ENCODE assay signal across 2 cellular contexts in the genomic region with DNA sequence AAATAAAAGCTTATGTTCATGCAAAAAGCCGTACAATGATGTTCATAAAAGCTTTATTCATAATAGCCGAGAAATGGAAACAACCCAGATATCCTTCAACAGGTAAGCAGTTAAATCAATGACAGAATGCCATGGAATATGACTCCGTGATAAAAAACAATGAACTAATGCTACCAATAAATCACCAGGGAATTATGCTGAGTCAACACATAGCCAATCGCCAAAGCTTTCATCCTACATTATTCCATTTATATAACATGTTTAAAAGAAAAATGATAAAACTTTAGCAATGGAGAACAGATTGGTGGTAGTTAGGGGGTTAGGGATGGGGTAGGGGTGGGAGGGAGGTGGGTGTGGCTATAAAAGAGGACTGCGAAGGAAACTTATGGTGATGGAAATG.
TF ChIP-seq lines count a peak whose summit lies in the region.

No MANE protein-coding gene starts in this region.

TF ChIP-seq in HepG2, 621 proteins besides CTCF, POLR2A, EP300 and RAD21:
- no peak for TF ChIP-seq ZBTB3 (CRISPR knock-in tag; IDR thresholded peaks at IDR 0.05; ENCODE audit: borderline replicate concordance, low read depth)
- no peak for TF ChIP-seq ZNF33B (CRISPR knock-in tag; IDR thresholded peaks at IDR 0.05)
- no peak for TF ChIP-seq PITX1 (CRISPR knock-in tag; IDR thresholded peaks at IDR 0.05)
- no peak for TF ChIP-seq ZNF468 (CRISPR knock-in tag; IDR thresholded peaks at IDR 0.05)
- peak; percentile 90 to 94 for TF ChIP-seq MAFK (conservative IDR thresholded peaks at IDR 0.05 in 1 of 2, IDR thresholded peaks at IDR 0.05 in 1 of 2; ENCODE audit: low read length in 2 of 2)
- TF ChIP-seq, protein P1, sequence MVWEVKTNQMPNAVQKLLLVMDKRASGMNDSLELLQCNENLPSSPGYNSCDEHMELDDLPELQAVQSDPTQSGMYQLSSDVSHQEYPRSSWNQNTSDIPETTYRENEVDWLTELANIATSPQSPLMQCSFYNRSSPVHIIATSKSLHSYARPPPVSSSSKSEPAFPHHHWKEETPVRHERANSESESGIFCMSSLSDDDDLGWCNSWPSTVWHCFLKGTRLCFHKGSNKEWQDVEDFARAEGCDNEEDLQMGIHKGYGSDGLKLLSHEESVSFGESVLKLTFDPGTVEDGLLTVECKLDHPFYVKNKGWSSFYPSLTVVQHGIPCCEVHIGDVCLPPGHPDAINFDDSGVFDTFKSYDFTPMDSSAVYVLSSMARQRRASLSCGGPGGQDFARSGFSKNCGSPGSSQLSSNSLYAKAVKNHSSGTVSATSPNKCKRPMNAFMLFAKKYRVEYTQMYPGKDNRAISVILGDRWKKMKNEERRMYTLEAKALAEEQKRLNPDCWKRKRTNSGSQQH (CRISPR knock-in tag; IDR thresholded peaks at IDR 0.05; ENCODE audit: low read depth): no peak
- no peak for TF ChIP-seq KLF13 (CRISPR knock-in tag; IDR thresholded peaks at IDR 0.05)
- peak; percentile 91 for TF ChIP-seq MAFF (IDR thresholded peaks at IDR 0.05; ENCODE audit: low read depth, low read length)

TF ChIP-seq in K562, 482 proteins besides CTCF, POLR2A, EP300 and RAD21:
- peak; percentile 82 for TF ChIP-seq MAFG (tag; conservative IDR thresholded peaks at IDR 0.05)
- TF ChIP-seq MAFF (IDR thresholded peaks at IDR 0.05; ENCODE audit: low read length): peak; percentile 81
- no peak for TF ChIP-seq HDAC2 (IDR thresholded peaks at IDR 0.05)
- no peak for TF ChIP-seq SIX5 (IDR thresholded peaks at IDR 0.05; ENCODE audit: borderline replicate concordance in 1 of 2, insufficient read depth in 1 of 2, low read depth in 1 of 2, low read length in 2 of 2)
- no peak for TF ChIP-seq HOXB6 (CRISPR knock-in tag; IDR thresholded peaks at IDR 0.05; ENCODE audit: borderline replicate concordance)
- no peak for TF ChIP-seq CBFA2T3 (IDR thresholded peaks at IDR 0.05)
- peak; percentile 82 for TF ChIP-seq MAFK (IDR thresholded peaks at IDR 0.05; ENCODE audit: low read length)
- TF ChIP-seq SMAD4 (CRISPR knock-in tag; conservative IDR thresholded peaks at IDR 0.05): no peak
- TF ChIP-seq ZNF316 (IDR thresholded peaks at IDR 0.05): peak; percentile 86
- TF ChIP-seq MNT (conservative IDR thresholded peaks at IDR 0.05): no peak
- TF ChIP-seq C11orf30 (IDR thresholded peaks at IDR 0.05; ENCODE audit: low read depth): peak; percentile 66
